ENCODE assay signal across 1 cellular context in the genomic region with DNA sequence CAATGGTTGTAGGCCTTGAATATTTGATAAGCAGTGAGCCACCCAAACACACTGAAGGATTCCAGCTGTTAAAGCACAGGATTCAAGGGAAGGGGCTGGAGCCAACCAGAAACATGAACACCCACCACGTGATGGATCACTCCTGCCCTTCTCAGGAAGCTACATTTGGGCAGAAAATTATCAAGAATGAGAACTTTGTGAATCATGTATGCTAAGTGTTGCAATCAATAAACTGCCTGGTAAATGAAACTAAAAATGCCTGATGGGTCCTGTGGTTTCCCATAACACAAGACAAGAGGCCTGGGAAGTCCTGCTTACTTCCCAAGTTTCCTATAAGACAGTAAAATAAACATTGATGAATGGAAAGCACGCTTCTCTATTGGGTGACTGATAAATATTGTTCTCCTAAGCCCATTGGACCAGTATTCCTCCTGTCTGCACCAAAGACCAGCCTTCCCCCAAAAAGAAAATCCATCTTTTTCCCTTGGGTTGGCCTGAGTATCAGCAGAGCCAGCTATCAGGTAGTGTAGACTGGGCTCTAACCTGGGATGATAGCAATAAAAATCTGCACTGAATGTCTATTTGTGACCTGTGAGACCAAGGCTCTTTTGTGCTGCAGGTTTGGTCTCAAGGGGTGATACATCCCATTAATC.
TF ChIP-seq lines count a peak whose summit lies in the region.

No MANE protein-coding gene starts in this region.

TF ChIP-seq in K562, 482 proteins besides CTCF, POLR2A, EP300 and RAD21 (continued from another document):
- TF ChIP-seq, protein P1, sequence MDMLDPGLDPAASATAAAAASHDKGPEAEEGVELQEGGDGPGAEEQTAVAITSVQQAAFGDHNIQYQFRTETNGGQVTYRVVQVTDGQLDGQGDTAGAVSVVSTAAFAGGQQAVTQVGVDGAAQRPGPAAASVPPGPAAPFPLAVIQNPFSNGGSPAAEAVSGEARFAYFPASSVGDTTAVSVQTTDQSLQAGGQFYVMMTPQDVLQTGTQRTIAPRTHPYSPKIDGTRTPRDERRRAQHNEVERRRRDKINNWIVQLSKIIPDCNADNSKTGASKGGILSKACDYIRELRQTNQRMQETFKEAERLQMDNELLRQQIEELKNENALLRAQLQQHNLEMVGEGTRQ (CRISPR knock-in tag; IDR thresholded peaks at IDR 0.05) = peak; percentile 67
- TF ChIP-seq ZNF586 (CRISPR knock-in tag; conservative IDR thresholded peaks at IDR 0.05) (peak; percentile 74; the same call in 1 of the 2 replicates), RAD51 (IDR thresholded peaks at IDR 0.05; ENCODE audit: borderline replicate concordance, low read depth) (peak; percentile 37; the same call in 1 of the 2 replicates), CCNT2 (IDR thresholded peaks at IDR 0.05; ENCODE audit: borderline replicate concordance, extremely low read depth, insufficient read length, low read depth, low read length) (peak; percentile 29), ATF7 (IDR thresholded peaks at IDR 0.05) (no peak), POLR2B (IDR thresholded peaks at IDR 0.05; ENCODE audit: low read depth, partially characterized antibody) (peak; percentile 24), MYNN (IDR thresholded peaks at IDR 0.05) (no peak), MYNN (CRISPR knock-in tag; IDR thresholded peaks at IDR 0.05) (no peak), FOS (IDR thresholded peaks at IDR 0.05; ENCODE audit: extremely low read depth, insufficient read length) (no peak)
- TF ChIP-seq, protein P2, sequence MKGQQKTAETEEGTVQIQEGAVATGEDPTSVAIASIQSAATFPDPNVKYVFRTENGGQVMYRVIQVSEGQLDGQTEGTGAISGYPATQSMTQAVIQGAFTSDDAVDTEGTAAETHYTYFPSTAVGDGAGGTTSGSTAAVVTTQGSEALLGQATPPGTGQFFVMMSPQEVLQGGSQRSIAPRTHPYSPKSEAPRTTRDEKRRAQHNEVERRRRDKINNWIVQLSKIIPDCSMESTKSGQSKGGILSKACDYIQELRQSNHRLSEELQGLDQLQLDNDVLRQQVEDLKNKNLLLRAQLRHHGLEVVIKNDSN (CRISPR knock-in tag; IDR thresholded peaks at IDR 0.05) = peak; percentile 58
- TF ChIP-seq, protein P3, sequence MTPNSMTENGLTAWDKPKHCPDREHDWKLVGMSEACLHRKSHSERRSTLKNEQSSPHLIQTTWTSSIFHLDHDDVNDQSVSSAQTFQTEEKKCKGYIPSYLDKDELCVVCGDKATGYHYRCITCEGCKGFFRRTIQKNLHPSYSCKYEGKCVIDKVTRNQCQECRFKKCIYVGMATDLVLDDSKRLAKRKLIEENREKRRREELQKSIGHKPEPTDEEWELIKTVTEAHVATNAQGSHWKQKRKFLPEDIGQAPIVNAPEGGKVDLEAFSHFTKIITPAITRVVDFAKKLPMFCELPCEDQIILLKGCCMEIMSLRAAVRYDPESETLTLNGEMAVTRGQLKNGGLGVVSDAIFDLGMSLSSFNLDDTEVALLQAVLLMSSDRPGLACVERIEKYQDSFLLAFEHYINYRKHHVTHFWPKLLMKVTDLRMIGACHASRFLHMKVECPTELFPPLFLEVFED (CRISPR knock-in tag; conservative IDR thresholded peaks at IDR 0.05) = 0 out of 2 replicates have a peak, but pooled peaks have one; percentile 8
- TF ChIP-seq, protein P4, sequence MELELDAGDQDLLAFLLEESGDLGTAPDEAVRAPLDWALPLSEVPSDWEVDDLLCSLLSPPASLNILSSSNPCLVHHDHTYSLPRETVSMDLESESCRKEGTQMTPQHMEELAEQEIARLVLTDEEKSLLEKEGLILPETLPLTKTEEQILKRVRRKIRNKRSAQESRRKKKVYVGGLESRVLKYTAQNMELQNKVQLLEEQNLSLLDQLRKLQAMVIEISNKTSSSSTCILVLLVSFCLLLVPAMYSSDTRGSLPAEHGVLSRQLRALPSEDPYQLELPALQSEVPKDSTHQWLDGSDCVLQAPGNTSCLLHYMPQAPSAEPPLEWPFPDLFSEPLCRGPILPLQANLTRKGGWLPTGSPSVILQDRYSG (tag; conservative IDR thresholded peaks at IDR 0.05; ENCODE audit: low read depth) = no peak
- TF ChIP-seq, protein P5, sequence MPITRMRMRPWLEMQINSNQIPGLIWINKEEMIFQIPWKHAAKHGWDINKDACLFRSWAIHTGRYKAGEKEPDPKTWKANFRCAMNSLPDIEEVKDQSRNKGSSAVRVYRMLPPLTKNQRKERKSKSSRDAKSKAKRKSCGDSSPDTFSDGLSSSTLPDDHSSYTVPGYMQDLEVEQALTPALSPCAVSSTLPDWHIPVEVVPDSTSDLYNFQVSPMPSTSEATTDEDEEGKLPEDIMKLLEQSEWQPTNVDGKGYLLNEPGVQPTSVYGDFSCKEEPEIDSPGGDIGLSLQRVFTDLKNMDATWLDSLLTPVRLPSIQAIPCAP (CRISPR knock-in tag; IDR thresholded peaks at IDR 0.05; ENCODE audit: borderline replicate concordance) = no peak
TF ChIP-seq in K562: peak in this region for 11.
